9 cellular contexts compared by ENCODE assay signal in genomic region chr1:223776826-223777454, GRCh38.
DNase-seq lines count a peak whose midpoint lies in the region; ATAC-seq, FAIRE-seq and TF ChIP-seq lines count a peak whose summit lies in the region.
"Had no signal": no experiment of that assay in that cellular context is flagged by ENCODE, and none has a peak within 500 bp of the region (broad histone marks: within the 10 kb centered on the region; RNA-seq: fewer than 3 reads in every experiment).

No MANE protein-coding gene starts in this region.

- H3K4me3 ChIP-seq in endothelial cell of umbilical vein (replicated peaks in 1 of 3; ENCODE audit: insufficient read depth in 1 of 3, low read depth in 1 of 3, low read length in 3 of 3): no peak overlapping the region
- no peak overlapping the region for H3K4me3 ChIP-seq in smooth muscle cell
- H3K4me3 ChIP-seq in neuronal stem cell (ENCODE audit: low read length in 2 of 2): no peak overlapping the region

- CTCF ChIA-PET in endothelial cell of umbilical vein (lab: Charles Lee): interaction anchor here (3.0 kb wide), 1 partner anchor 28 kb away, joined by 14 read pairs; no protein-coding TSS in a partner anchor

- H3K9me3 ChIP-seq in endothelial cell of umbilical vein (replicated peaks; ENCODE audit: control insufficient read depth, insufficient read depth, low read length) (no peaks in the 10 kb centered on the region), smooth muscle cell (replicated peaks; ENCODE audit: low read depth) (no peaks in the 10 kb centered on the region), neuronal stem cell (replicated peaks in 1 of 2; ENCODE audit: control insufficient read depth in 2 of 2, insufficient read depth in 1 of 2, low read depth in 1 of 2, low read length in 2 of 2) (no peaks in the 10 kb centered on the region)

- H3K18ac ChIP-seq in neuronal stem cell (ENCODE audit: low read length): no peak overlapping the region

- no peak overlapping the region for H2BK12ac ChIP-seq in neuronal stem cell (ENCODE audit: low read length)

- no peak overlapping the region for H4K8ac ChIP-seq in neuronal stem cell (ENCODE audit: low read depth, low read length)

- peaks cover 19% of the 10 kb centered on the region for H3F3A ChIP-seq in smooth muscle cell (ENCODE audit: low read depth)

- no peak overlapping the region for H3K23ac ChIP-seq in neuronal stem cell (ENCODE audit: low read depth, low read length, poor library complexity)

- H3K4me1 ChIP-seq in endothelial cell of umbilical vein (ENCODE audit: control insufficient read depth, extremely low read depth, insufficient read depth, low read length) (peaks cover 45% of the 10 kb centered on the region), smooth muscle cell (ENCODE audit: low read depth) (peaks cover 9% of the 10 kb centered on the region), neuronal stem cell (ENCODE audit: control insufficient read depth in 2 of 2, insufficient read depth in 1 of 2, low read depth in 1 of 2, low read length in 2 of 2) (peaks cover 4 to 17% of the 10 kb centered on the region in 2 donors)

- no peaks in the 10 kb centered on the region for H3K9me3 Mint-ChIP-seq in activated T-cell treated with anti-CD3 and anti-CD28 coated beads, Interleukin-2, amount 50 U/mL, for 24 hours

- no TSS peak for BruUV-seq in endothelial cell of umbilical vein (replicated peaks; lab: Mats Ljungman, UMichigan)

- H3K4me2 ChIP-seq in endothelial cell of umbilical vein (ENCODE audit: insufficient read depth, low read length): peak overlapping the region; percentile 6
- H3K4me2 ChIP-seq in smooth muscle cell: no peak overlapping the region
- H3K4me2 ChIP-seq in neuronal stem cell (ENCODE audit: insufficient read depth, low read length, poor library complexity, severe bottlenecking): no peak overlapping the region

- no peak overlapping the region for H2BK15ac ChIP-seq in neuronal stem cell (ENCODE audit: low read length)

- H4K20me1 ChIP-seq in endothelial cell of umbilical vein (replicated peaks; ENCODE audit: control insufficient read depth, extremely low read depth, insufficient read depth, low read length) (no peaks in the 10 kb centered on the region), smooth muscle cell (ENCODE audit: low read depth) (peaks cover 8% of the 10 kb centered on the region)

- H3K4ac ChIP-seq in neuronal stem cell (ENCODE audit: low read length): no peak overlapping the region

- no peak for DNase-seq in activated T-cell treated with anti-CD3 and anti-CD28 coated beads, Interleukin-2, amount 50 U/mL, for 24 hours
- no peak for DNase-seq in activated T-cell treated with anti-CD3 and anti-CD28 coated beads, Interleukin-2, amount 50 U/mL, for 48 hours
- peak; percentile 24 for DNase-seq in endothelial cell of umbilical vein (ENCODE audit: low read depth, low spot score)
- DNase-seq in smooth muscle cell (lab: John Stamatoyannopoulos, UW; ENCODE audit: unreplicated experiment): no peak
- DNase-seq in neuronal stem cell (ENCODE audit: low spot score): no peak
- DNase-seq in amniotic stem cell (lab: John Stamatoyannopoulos, UW): no peak

- H2BK5ac ChIP-seq in neuronal stem cell (ENCODE audit: low read length): no peak overlapping the region

- H3K27ac Mint-ChIP-seq in activated T-cell treated with anti-CD3 and anti-CD28 coated beads, Interleukin-2, amount 50 U/mL, for 24 hours: peak overlapping the region; percentile 79

- H3K79me2 ChIP-seq in endothelial cell of umbilical vein (ENCODE audit: control insufficient read depth, insufficient read depth, low read length) (peaks cover 2% of the 10 kb centered on the region), smooth muscle cell (ENCODE audit: low read depth) (no peaks in the 10 kb centered on the region)

- H2BK120ac ChIP-seq in neuronal stem cell (ENCODE audit: low read depth, low read length): no peak overlapping the region

- peaks cover 93% of the 10 kb centered on the region for H3K36me3 Mint-ChIP-seq in activated T-cell treated with anti-CD3 and anti-CD28 coated beads, Interleukin-2, amount 50 U/mL, for 24 hours (ENCODE audit: low read depth)

- no peak overlapping the region for H2AK5ac ChIP-seq in neuronal stem cell (ENCODE audit: low read depth, low read length)

- H3K79me1 ChIP-seq in neuronal stem cell (ENCODE audit: low read depth, low read length): no peaks in the 10 kb centered on the region

- H3K4me1 Mint-ChIP-seq in activated T-cell treated with anti-CD3 and anti-CD28 coated beads, Interleukin-2, amount 50 U/mL, for 24 hours (ENCODE audit: low read depth): peaks cover 40% of the 10 kb centered on the region

- intact Hi-C loops in endothelial cell of umbilical vein (cut with micrococcal nuclease): loop anchor here (1.0 to 2.0 kb wide), 3 partner anchors 62 to 70 kb away; no protein-coding TSS in a partner anchor

- no peaks in the 10 kb centered on the region for H3K27me3 Mint-ChIP-seq in activated T-cell treated with anti-CD3 and anti-CD28 coated beads, Interleukin-2, amount 50 U/mL, for 24 hours

- no peak overlapping the region for H3K14ac ChIP-seq in neuronal stem cell (ENCODE audit: low read length)

- no peak overlapping the region for H4K91ac ChIP-seq in neuronal stem cell (ENCODE audit: low read depth, low read length, poor library complexity)

- H3K9me1 ChIP-seq in endothelial cell of umbilical vein (replicated peaks; ENCODE audit: control insufficient read depth, extremely low read depth, insufficient read depth, low read length): no peaks in the 10 kb centered on the region

- WGBS in smooth muscle cell (ENCODE audit: low lambda C conversion rate): 70% methylated on average over 10 of the region's 10 CpGs
- no CpG with 5 or more reads among the region's 10 CpGs for WGBS in neuronal stem cell (ENCODE audit: extremely low coverage in 2 of 2, insufficient read length in 2 of 2, insufficient replicate concordance in 1 of 2), 2 donors

- H3K36me3 ChIP-seq in endothelial cell of umbilical vein (ENCODE audit: control insufficient read depth in 2 of 2, extremely low read depth in 1 of 2, insufficient read depth in 2 of 2, low read length in 2 of 2) (peaks cover 10 to 24% of the 10 kb centered on the region in 2 experiments), smooth muscle cell (ENCODE audit: low read depth) (peaks cover 18% of the 10 kb centered on the region), neuronal stem cell (replicated peaks in 1 of 2; ENCODE audit: control insufficient read depth in 2 of 2, insufficient read depth in 2 of 2, low read length in 2 of 2) (peaks cover 24 to 98% of the 10 kb centered on the region in 2 donors)

- dilution Hi-C loops in endothelial cell of umbilical vein (cut with MboI; ENCODE audit: extremely low pct_ligation_motif_present, low sequenced_read_pairs): no loop called here

- H3K27ac ChIP-seq in VCaP (peak overlapping the region; percentile 28; the same call in 1 of the 2 replicates), endothelial cell of umbilical vein (ENCODE audit: insufficient read depth, low read depth, low read length) (peak overlapping the region; percentile 86), smooth muscle cell (ENCODE audit: low read depth) (peak overlapping the region; percentile 79), neuronal stem cell (replicated peaks; ENCODE audit: low read length) (no peak overlapping the region)

- no peak for ATAC-seq in GM21423 (IDR thresholded peaks at IDR 0.05; ENCODE audit: unreplicated experiment)

- TF ChIP-seq CTCF in VCaP (conservative IDR thresholded peaks at IDR 0.05): no peak
- no peak for TF ChIP-seq CTCF in endothelial cell of umbilical vein (IDR thresholded peaks at IDR 0.05; ENCODE audit: extremely low read depth in 1 of 2, insufficient read depth in 1 of 2, low read depth in 1 of 2, low read length in 2 of 2)
- TF ChIP-seq CTCF in smooth muscle cell (IDR thresholded peaks at IDR 0.05; ENCODE audit: borderline replicate concordance, insufficient read depth, poor library complexity, severe bottlenecking): no peak

- no peaks in the 10 kb centered on the region for H3K27me3 ChIP-seq in endothelial cell of umbilical vein (ENCODE audit: control insufficient read depth in 2 of 2, insufficient read depth in 2 of 2, low read length in 2 of 2)
- no peaks in the 10 kb centered on the region for H3K27me3 ChIP-seq in smooth muscle cell (ENCODE audit: low read depth)
- H3K27me3 ChIP-seq in neuronal stem cell (ENCODE audit: control insufficient read depth in 3 of 3, insufficient read depth in 3 of 3, low read depth in 1 of 3, low read length in 3 of 3): no peaks in the 10 kb centered on the region

- H2AFZ ChIP-seq in endothelial cell of umbilical vein (ENCODE audit: low read depth, low read length) (no peak overlapping the region), smooth muscle cell (ENCODE audit: low read depth) (no peak overlapping the region), neuronal stem cell (ENCODE audit: low read length) (no peak overlapping the region)

- no peak overlapping the region for H3K4me3 Mint-ChIP-seq in activated T-cell treated with anti-CD3 and anti-CD28 coated beads, Interleukin-2, amount 50 U/mL, for 24 hours

- H3K9ac ChIP-seq in endothelial cell of umbilical vein (replicated peaks; ENCODE audit: extremely low read depth, insufficient read depth, low read length) (no peak overlapping the region), smooth muscle cell (ENCODE audit: low read depth) (no peak overlapping the region), neuronal stem cell (ENCODE audit: low read depth, low read length, poor library complexity) (no peak overlapping the region)

- peak; percentile 16 for TF ChIP-seq POLR2A in endothelial cell of umbilical vein (IDR thresholded peaks at IDR 0.05; ENCODE audit: low read depth, low read length)

- FAIRE-seq in endothelial cell of umbilical vein (lab: Jason Lieb, UNC): no peak
- FAIRE-seq: urothelium cell line had no signal

- POLR2A ChIA-PET in endothelial cell of umbilical vein (lab: Charles Lee): interaction anchor here (1.4 kb wide), 1 partner anchor 69 kb away, joined by 3 read pairs; the partner anchor contains the start of gene TP53BP2

TF ChIP-seq in endothelial cell of umbilical vein, 7 proteins besides CTCF, POLR2A, EP300 and RAD21:
- TF ChIP-seq MYC (IDR thresholded peaks at IDR 0.05; ENCODE audit: low read depth, low read length): no peak
- TF ChIP-seq MAX (IDR thresholded peaks at IDR 0.05; ENCODE audit: insufficient read depth, insufficient read length): no peak
- no peak for TF ChIP-seq EZH2 (IDR thresholded peaks at IDR 0.05; ENCODE audit: borderline replicate concordance, low read depth, low read length, severe bottlenecking)
- TF ChIP-seq POLR2AphosphoS5 (IDR thresholded peaks at IDR 0.05; ENCODE audit: insufficient read depth, low read depth, low read length): no peak
- no peak for TF ChIP-seq FOS (IDR thresholded peaks at IDR 0.05; ENCODE audit: borderline replicate concordance, insufficient read depth, low read length)
- no peak for TF ChIP-seq JUN (IDR thresholded peaks at IDR 0.05; ENCODE audit: borderline replicate concordance, insufficient read depth, insufficient read length, low read depth)
- TF ChIP-seq GATA2 (IDR thresholded peaks at IDR 0.05; ENCODE audit: insufficient read depth, insufficient read length, low read depth, low read length): no peak
